In the genomic region with DNA sequence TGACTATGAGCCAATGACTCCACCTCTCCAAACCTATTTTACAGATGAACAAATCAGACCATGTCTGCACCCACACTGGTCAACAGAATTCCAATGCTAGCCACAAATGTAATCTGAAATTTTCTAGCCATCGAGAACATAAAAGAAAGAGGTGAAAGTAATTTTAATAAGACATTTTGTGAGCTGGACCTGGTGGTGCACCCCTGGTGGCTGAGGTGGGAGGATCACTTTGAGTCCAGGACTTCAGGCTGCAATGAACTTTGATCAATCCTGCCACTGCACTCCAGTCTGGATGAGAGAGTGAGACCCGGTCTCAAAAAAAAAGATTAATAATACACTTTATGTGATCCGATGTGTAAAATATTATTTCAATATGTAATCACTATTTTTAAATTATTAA, we compare ENCODE assay signal across 10 cellular contexts. TPM values are rescaled to one million over a fixed set of nuclear protein-coding genes. Genes with fewer than 3 reads are reported as not detected.
DNase-seq lines count a peak whose midpoint lies in the region; ATAC-seq, FAIRE-seq and TF ChIP-seq lines count a peak whose summit lies in the region.
"Had no signal": no experiment of that assay in that cellular context is flagged by ENCODE, and none has a peak within 500 bp of the region (broad histone marks: within the 10 kb centered on the region; RNA-seq: fewer than 3 reads in every experiment).

No MANE protein-coding gene starts in this region.

- H3K4me1 Mint-ChIP-seq in Calu3 (ENCODE audit: low read depth, unreplicated experiment), result peaks cover 10% of the 10 kb centered on the region

- peak; percentile 14 for TF ChIP-seq CTCF in Calu3 (IDR thresholded peaks at IDR 0.05; ENCODE audit: unreplicated experiment)
- peak; percentile 60 for TF ChIP-seq CTCF in PC-9 (conservative IDR thresholded peaks at IDR 0.05)
- TF ChIP-seq CTCF in kidney (IDR thresholded peaks at IDR 0.05; ENCODE audit: borderline replicate concordance, extremely low read depth, insufficient read depth), result peak; percentile 30
- no peak for TF ChIP-seq CTCF in GM20000 (IDR thresholded peaks at IDR 0.05; ENCODE audit: extremely low read depth, missing control alignments)

- no peak overlapping the region for H3K27ac Mint-ChIP-seq in Calu3 (ENCODE audit: unreplicated experiment)

- intact Hi-C loops in Calu3 (cut with micrococcal nuclease; ENCODE audit: unreplicated experiment) (no loop called here), PC-9 (cut with micrococcal nuclease; ENCODE audit: unreplicated experiment) (no loop called here), kidney (cut with DNase I) (no loop called here)

- no peak overlapping the region for H3K4me2 ChIP-seq in PC-9

- H3K9me3 ChIP-seq in PC-9 (ENCODE audit: insufficient read depth, low read depth) (peaks cover 7% of the 10 kb centered on the region), kidney (ENCODE audit: control insufficient read depth in 1 of 2, low read length in 2 of 2) (no peaks in the 10 kb centered on the region)

- H3K36me3 Mint-ChIP-seq in Calu3 (ENCODE audit: insufficient read depth, unreplicated experiment), result no peaks in the 10 kb centered on the region

- no peaks in the 10 kb centered on the region for H4K20me1 ChIP-seq in PC-9 (ENCODE audit: insufficient read depth)

- CTCF ChIA-PET in Calu3 (lab: Charles Lee) (interaction anchor here (0.6 to 0.8 kb wide), 3 partner anchors 43 to 133 kb away, joined by 3 read pairs; a partner anchor contains a TSS), PC-9 (lab: Charles Lee) (no interaction called here)

- no peak overlapping the region for H3K4me3 ChIP-seq in PC-9
- H3K4me3 ChIP-seq in kidney (ENCODE audit: low read length in 2 of 2), result no peak overlapping the region

- POLR2A ChIA-PET in PC-9 (lab: Charles Lee; ENCODE audit: unreplicated experiment), result no interaction called here

- H3K4me3 Mint-ChIP-seq in Calu3 (ENCODE audit: low read depth, unreplicated experiment), result no peak overlapping the region

- H3K27ac ChIP-seq in PC-9 (no peak overlapping the region), kidney (ENCODE audit: low read depth in 2 of 2, low read length in 2 of 2) (no peak overlapping the region)

- ATAC-seq in HG03139 (IDR thresholded peaks at IDR 0.05; ENCODE audit: unreplicated experiment), result no peak

- no TSS peak for BruUV-seq in Calu3 (replicated peaks; lab: Mats Ljungman, UMichigan)
- BruUV-seq in PC-9 (replicated peaks; lab: Mats Ljungman, UMichigan), result no TSS peak

- FAIRE-seq in kidney (lab: Jason Lieb, UNC), result no peak

- no peaks in the 10 kb centered on the region for H3K9me3 Mint-ChIP-seq in Calu3 (ENCODE audit: low read depth, unreplicated experiment)

- H3K9me2 ChIP-seq in PC-9 (ENCODE audit: insufficient read depth), result no peaks in the 10 kb centered on the region

- H3K27me3 Mint-ChIP-seq in Calu3 (ENCODE audit: unreplicated experiment), result no peaks in the 10 kb centered on the region

- no peaks in the 10 kb centered on the region for H3K79me2 ChIP-seq in PC-9 (ENCODE audit: low read depth)

- H3F3A ChIP-seq in PC-9 (ENCODE audit: insufficient read depth, low read depth), result no peaks in the 10 kb centered on the region

- H3K4me1 ChIP-seq in PC-9 (replicated peaks; ENCODE audit: insufficient read depth) (0 out of 2 replicates have a peak, but pooled peaks cover 6% of the 10 kb centered on the region), kidney (ENCODE audit: control insufficient read depth in 1 of 2, insufficient read depth in 1 of 2, low read depth in 1 of 2, low read length in 2 of 2) (peaks cover 6 to 7% of the 10 kb centered on the region in 2 donors)

- DNase-seq in Calu3, result peak; percentile 39
- no peak for DNase-seq in PC-9
- no peak for DNase-seq in kidney
- DNase-seq in GM20000 (ENCODE audit: low spot score), result no peak
- no peak for DNase-seq in NCI-H510A (lab: John Stamatoyannopoulos, UW)
- DNase-seq: caudate nucleus, DMS79, NCI-H1417 had no signal

- H3K9ac ChIP-seq in kidney (ENCODE audit: low read length in 2 of 2), result no peak overlapping the region

- H3K36me3 ChIP-seq in PC-9 (ENCODE audit: low read depth), result no peaks in the 10 kb centered on the region
- no peaks in the 10 kb centered on the region for H3K36me3 ChIP-seq in kidney (ENCODE audit: control insufficient read depth in 1 of 2, insufficient read depth in 2 of 2, low read length in 2 of 2)

- no peak overlapping the region for H2AFZ ChIP-seq in PC-9

- H3K27me3 ChIP-seq in PC-9 (ENCODE audit: insufficient read depth, low read depth), result no peaks in the 10 kb centered on the region

RNA-seq across cellular contexts. Expression of a gene that starts 9.4 kb away (rescaled TPM):
- total RNA-seq in Calu3 (2022) (19.5 and 20.2 TPM in 2 replicates), PC-9 (2021) (13.5 and 19.1 TPM in 2 replicates), kidney (36.7 TPM)
- polyA plus RNA-seq in kidney (ENCODE audit: insufficient read depth, low read depth, low replicate concordance), result 50.8 TPM

RNA-seq across cellular contexts. Expression of a gene that starts 10.3 kb away (rescaled TPM):
- total RNA-seq in Calu3 (2022), result not detected in 2 replicates
- not detected in 2 replicates for total RNA-seq in PC-9 (2021)
- not detected for total RNA-seq in kidney
- polyA plus RNA-seq in kidney (ENCODE audit: insufficient read depth, low read depth, low replicate concordance), result 1.2 TPM
- total RNA-seq: posterior vena cava had no signal

RNA-seq across cellular contexts. Expression of a gene that starts 27.8 kb away (rescaled TPM):
- total RNA-seq in Calu3 (2022) (4.1 and 4.2 TPM in 2 replicates), PC-9 (2021) (1.7 and 3.1 TPM in 2 replicates), kidney (6.2 TPM)
- polyA plus RNA-seq in kidney (ENCODE audit: insufficient read depth, low read depth, low replicate concordance), result 44.7 TPM

RNA-seq across cellular contexts. Expression of a gene that starts 43.2 kb away (rescaled TPM):
- 2.5 TPM in 1 of 2 replicates, not detected in the other for total RNA-seq in Calu3 (2022)
- 20.7 and 23.3 TPM in 2 replicates for total RNA-seq in PC-9 (2021)
- total RNA-seq in kidney, result 154 TPM
- polyA plus RNA-seq in kidney (ENCODE audit: insufficient read depth, low read depth, low replicate concordance), result 291 TPM
